Comparison of ENCODE assay signal across 1 cellular context in the genomic region with DNA sequence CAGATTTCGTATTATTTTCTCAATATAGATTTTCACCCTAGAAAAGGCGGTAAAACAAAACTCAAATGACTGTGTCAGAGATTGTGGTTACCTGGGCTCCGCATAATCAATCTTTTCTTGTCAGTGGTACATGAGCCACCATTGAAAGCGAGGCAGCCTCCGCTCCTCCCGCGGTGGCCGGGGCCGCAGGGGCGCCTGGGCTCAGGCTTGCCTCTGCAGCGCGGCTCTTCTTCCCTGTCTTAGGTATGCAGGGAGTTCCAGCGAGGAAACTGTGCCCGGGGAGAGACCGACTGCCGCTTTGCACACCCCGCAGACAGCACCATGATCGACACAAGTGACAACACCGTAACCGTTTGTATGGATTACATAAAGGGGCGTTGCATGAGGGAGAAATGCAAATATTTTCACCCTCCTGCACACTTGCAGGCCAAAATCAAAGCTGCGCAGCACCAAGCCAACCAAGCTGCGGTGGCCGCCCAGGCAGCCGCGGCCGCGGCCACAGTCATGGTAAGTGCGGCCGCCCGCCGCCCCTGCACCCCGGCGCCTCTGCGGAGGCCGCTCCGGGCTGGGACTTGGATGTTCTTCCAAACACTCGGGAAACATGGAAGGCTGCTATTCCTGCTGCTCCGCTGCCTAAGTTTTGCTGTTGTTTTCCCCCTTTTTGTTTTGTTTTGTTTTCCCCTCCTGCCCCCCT.
TF ChIP-seq lines count a peak whose summit lies in the region.

No MANE protein-coding gene starts in this region.

TF ChIP-seq in H1, 55 proteins besides CTCF, POLR2A, EP300 and RAD21 (continued from another document):
- no peak for TF ChIP-seq TBP (IDR thresholded peaks at IDR 0.05; ENCODE audit: low read depth, low read length)
- no peak for TF ChIP-seq MAFK (IDR thresholded peaks at IDR 0.05; ENCODE audit: low read depth, low read length)
- TF ChIP-seq, protein P1, sequence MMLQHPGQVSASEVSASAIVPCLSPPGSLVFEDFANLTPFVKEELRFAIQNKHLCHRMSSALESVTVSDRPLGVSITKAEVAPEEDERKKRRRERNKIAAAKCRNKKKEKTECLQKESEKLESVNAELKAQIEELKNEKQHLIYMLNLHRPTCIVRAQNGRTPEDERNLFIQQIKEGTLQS (IDR thresholded peaks at IDR 0.05; ENCODE audit: insufficient read depth, low read depth, low read length), result no peak
- no peak for TF ChIP-seq JUN (IDR thresholded peaks at IDR 0.05; ENCODE audit: low read depth, low read length)
- TF ChIP-seq EZH2 (IDR thresholded peaks at IDR 0.05; ENCODE audit: low read depth, low read length, severe bottlenecking), result no peak
- no peak for TF ChIP-seq KDM1A (IDR thresholded peaks at IDR 0.05; ENCODE audit: borderline replicate concordance, low read length)
- no peak for TF ChIP-seq KDM5A (IDR thresholded peaks at IDR 0.05; ENCODE audit: low read length)
- no peak for TF ChIP-seq FOSL1 (IDR thresholded peaks at IDR 0.05; ENCODE audit: insufficient read depth, low read depth, low read length)
- TF ChIP-seq TCF12 (IDR thresholded peaks at IDR 0.05; ENCODE audit: low read depth, low read length), result no peak
- TF ChIP-seq CBX5 (IDR thresholded peaks at IDR 0.05; ENCODE audit: low read depth, low read length), result no peak
- no peak for TF ChIP-seq SRF (IDR thresholded peaks at IDR 0.05; ENCODE audit: low read depth, low read length)
- no peak for TF ChIP-seq BRCA1 (IDR thresholded peaks at IDR 0.05; ENCODE audit: low read depth, low read length)
- TF ChIP-seq SP4 (IDR thresholded peaks at IDR 0.05; ENCODE audit: low read length), result no peak
- TF ChIP-seq TAF1 (IDR thresholded peaks at IDR 0.05; ENCODE audit: low read depth, low read length), result no peak
TF ChIP-seq in H1: peak in this region for 0.
